ENCODE assay signal across 1 cellular context in the genomic region with DNA sequence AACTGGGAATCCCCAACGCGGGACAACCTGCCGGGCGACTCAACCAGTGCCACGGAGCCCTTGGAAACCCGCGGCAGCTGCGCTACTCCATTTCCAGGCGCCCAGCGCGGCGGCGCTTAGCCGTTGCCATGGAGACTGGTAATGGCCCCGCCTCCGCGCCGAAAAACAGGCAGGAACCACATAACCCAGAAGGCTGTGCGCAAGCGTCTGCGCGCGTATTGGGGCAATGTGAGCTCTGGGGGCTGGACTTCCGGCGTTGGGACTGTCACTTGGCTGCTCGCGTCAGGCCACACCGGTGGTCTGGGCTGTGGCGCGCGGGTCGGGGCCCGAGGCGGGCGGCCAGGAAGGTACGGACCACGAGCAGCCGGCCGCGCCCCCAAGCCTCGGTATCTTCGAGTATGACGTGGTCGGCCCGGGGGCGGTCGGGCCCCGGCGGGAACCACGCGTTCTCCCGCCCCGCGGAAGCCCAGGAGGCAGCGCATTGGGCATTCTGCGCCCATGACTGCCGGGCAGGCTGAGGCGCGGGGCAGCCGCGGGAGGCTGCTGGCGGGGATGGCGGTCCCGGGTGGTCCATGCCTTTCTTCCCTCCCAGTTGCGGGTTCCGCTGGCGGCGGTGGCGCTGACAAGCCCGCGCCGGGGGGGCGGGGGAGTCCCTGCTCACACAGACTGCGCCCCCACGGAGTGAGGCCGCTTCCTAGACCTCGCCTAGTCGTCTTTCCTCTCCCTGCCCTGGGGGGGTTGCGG.
TF ChIP-seq lines count a peak whose summit lies in the region.

A gene (plus strand): TSS at position 265 of the 744 bp plus-strand sequence. CDS start 2,080 bp downstream, outside the sequence.

TF ChIP-seq in HepG2, 621 proteins besides CTCF, POLR2A, EP300 and RAD21 (continued from another document and continues in another):
- TF ChIP-seq, protein P1, sequence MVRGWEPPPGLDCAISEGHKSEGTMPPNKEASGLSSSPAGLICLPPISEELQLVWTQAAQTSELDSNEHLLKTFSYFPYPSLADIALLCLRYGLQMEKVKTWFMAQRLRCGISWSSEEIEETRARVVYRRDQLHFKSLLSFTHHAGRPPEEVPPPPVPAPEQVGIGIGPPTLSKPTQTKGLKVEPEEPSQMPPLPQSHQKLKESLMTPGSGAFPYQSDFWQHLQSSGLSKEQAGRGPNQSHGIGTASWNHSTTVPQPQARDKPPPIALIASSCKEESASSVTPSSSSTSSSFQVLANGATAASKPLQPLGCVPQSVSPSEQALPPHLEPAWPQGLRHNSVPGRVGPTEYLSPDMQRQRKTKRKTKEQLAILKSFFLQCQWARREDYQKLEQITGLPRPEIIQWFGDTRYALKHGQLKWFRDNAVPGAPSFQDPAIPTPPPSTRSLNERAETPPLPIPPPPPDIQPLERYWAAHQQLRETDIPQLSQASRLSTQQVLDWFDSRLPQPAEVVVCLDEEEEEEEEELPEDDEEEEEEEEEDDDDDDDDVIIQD (CRISPR knock-in tag; IDR thresholded peaks at IDR 0.05; ENCODE audit: low read depth) = peak; percentile 6; the same call in 1 of the 2 replicates
- TF ChIP-seq, protein P2, sequence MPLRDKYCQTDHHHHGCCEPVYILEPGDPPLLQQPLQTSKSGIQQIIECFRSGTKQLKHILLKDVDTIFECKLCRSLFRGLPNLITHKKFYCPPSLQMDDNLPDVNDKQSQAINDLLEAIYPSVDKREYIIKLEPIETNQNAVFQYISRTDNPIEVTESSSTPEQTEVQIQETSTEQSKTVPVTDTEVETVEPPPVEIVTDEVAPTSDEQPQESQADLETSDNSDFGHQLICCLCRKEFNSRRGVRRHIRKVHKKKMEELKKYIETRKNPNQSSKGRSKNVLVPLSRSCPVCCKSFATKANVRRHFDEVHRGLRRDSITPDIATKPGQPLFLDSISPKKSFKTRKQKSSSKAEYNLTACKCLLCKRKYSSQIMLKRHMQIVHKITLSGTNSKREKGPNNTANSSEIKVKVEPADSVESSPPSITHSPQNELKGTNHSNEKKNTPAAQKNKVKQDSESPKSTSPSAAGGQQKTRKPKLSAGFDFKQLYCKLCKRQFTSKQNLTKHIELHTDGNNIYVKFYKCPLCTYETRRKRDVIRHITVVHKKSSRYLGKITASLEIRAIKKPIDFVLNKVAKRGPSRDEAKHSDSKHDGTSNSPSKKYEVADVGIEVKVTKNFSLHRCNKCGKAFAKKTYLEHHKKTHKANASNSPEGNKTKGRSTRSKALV (CRISPR knock-in tag; IDR thresholded peaks at IDR 0.05) = peak; percentile 79
- TF ChIP-seq, protein P3, sequence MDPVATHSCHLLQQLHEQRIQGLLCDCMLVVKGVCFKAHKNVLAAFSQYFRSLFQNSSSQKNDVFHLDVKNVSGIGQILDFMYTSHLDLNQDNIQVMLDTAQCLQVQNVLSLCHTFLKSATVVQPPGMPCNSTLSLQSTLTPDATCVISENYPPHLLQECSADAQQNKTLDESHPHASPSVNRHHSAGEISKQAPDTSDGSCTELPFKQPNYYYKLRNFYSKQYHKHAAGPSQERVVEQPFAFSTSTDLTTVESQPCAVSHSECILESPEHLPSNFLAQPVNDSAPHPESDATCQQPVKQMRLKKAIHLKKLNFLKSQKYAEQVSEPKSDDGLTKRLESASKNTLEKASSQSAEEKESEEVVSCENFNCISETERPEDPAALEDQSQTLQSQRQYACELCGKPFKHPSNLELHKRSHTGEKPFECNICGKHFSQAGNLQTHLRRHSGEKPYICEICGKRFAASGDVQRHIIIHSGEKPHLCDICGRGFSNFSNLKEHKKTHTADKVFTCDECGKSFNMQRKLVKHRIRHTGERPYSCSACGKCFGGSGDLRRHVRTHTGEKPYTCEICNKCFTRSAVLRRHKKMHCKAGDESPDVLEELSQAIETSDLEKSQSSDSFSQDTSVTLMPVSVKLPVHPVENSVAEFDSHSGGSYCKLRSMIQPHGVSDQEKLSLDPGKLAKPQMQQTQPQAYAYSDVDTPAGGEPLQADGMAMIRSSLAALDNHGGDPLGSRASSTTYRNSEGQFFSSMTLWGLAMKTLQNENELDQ (CRISPR knock-in tag; IDR thresholded peaks at IDR 0.05; ENCODE audit: borderline replicate concordance) = no peak
- TF ChIP-seq ZNF619 (CRISPR knock-in tag; IDR thresholded peaks at IDR 0.05) = no peak
- TF ChIP-seq, protein P4, sequence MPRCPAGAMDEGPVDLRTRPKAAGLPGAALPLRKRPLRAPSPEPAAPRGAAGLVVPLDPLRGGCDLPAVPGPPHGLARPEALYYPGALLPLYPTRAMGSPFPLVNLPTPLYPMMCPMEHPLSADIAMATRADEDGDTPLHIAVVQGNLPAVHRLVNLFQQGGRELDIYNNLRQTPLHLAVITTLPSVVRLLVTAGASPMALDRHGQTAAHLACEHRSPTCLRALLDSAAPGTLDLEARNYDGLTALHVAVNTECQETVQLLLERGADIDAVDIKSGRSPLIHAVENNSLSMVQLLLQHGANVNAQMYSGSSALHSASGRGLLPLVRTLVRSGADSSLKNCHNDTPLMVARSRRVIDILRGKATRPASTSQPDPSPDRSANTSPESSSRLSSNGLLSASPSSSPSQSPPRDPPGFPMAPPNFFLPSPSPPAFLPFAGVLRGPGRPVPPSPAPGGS (CRISPR knock-in tag; IDR thresholded peaks at IDR 0.05) = no peak; the same call in 1 of the 2 replicates
- no peak for TF ChIP-seq FOSL2 (CRISPR knock-in tag; IDR thresholded peaks at IDR 0.05)
- TF ChIP-seq RBM22 (optimal IDR thresholded peaks at IDR 0.05; ENCODE audit: low read length) = peak; percentile 22
- TF ChIP-seq HDAC1 (CRISPR knock-in tag; IDR thresholded peaks at IDR 0.05) = peak; percentile 91
- no peak for TF ChIP-seq ZNF337 (CRISPR knock-in tag; IDR thresholded peaks at IDR 0.05; ENCODE audit: borderline replicate concordance, low read depth)
- TF ChIP-seq HOXA3 (CRISPR knock-in tag; IDR thresholded peaks at IDR 0.05) = peak; percentile 66
- no peak for TF ChIP-seq NCOA1 (CRISPR knock-in tag; IDR thresholded peaks at IDR 0.05)
- TF ChIP-seq SPEN (CRISPR knock-in tag; IDR thresholded peaks at IDR 0.05; ENCODE audit: low read depth) = peak; percentile 57; the same call in 1 of the 2 replicates
- peak; percentile 75; the same call in 1 of the 2 replicates for TF ChIP-seq TGIF2 (CRISPR knock-in tag; IDR thresholded peaks at IDR 0.05)
- peak; percentile 95 for TF ChIP-seq HCFC1 (IDR thresholded peaks at IDR 0.05; ENCODE audit: low read depth, low read length)
- peak; percentile 98 for TF ChIP-seq THAP11 (CRISPR knock-in tag; IDR thresholded peaks at IDR 0.05)
- TF ChIP-seq, protein P5, sequence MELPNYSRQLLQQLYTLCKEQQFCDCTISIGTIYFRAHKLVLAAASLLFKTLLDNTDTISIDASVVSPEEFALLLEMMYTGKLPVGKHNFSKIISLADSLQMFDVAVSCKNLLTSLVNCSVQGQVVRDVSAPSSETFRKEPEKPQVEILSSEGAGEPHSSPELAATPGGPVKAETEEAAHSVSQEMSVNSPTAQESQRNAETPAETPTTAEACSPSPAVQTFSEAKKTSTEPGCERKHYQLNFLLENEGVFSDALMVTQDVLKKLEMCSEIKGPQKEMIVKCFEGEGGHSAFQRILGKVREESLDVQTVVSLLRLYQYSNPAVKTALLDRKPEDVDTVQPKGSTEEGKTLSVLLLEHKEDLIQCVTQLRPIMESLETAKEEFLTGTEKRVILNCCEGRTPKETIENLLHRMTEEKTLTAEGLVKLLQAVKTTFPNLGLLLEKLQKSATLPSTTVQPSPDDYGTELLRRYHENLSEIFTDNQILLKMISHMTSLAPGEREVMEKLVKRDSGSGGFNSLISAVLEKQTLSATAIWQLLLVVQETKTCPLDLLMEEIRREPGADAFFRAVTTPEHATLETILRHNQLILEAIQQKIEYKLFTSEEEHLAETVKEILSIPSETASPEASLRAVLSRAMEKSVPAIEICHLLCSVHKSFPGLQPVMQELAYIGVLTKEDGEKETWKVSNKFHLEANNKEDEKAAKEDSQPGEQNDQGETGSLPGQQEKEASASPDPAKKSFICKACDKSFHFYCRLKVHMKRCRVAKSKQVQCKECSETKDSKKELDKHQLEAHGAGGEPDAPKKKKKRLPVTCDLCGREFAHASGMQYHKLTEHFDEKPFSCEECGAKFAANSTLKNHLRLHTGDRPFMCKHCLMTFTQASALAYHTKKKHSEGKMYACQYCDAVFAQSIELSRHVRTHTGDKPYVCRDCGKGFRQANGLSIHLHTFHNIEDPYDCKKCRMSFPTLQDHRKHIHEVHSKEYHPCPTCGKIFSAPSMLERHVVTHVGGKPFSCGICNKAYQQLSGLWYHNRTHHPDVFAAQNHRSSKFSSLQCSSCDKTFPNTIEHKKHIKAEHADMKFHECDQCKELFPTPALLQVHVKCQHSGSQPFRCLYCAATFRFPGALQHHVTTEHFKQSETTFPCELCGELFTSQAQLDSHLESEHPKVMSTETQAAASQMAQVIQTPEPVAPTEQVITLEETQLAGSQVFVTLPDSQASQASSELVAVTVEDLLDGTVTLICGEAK (IDR thresholded peaks at IDR 0.05) = 0 out of 2 replicates have a peak, but pooled peaks have one; percentile 10
- TF ChIP-seq, protein P5 (CRISPR knock-in tag; IDR thresholded peaks at IDR 0.05) = no peak
- no peak for TF ChIP-seq MZF1 (CRISPR knock-in tag; IDR thresholded peaks at IDR 0.05; ENCODE audit: borderline replicate concordance)
- TF ChIP-seq CREM (IDR thresholded peaks at IDR 0.05) = peak; percentile 76
- TF ChIP-seq CREM (CRISPR knock-in tag; IDR thresholded peaks at IDR 0.05) = no peak
- TF ChIP-seq ZNF891 (CRISPR knock-in tag; IDR thresholded peaks at IDR 0.05) = no peak; the same call in 1 of the 2 replicates
- no peak for TF ChIP-seq ZMAT3 (CRISPR knock-in tag; conservative IDR thresholded peaks at IDR 0.05)
- 0 out of 2 replicates have a peak, but pooled peaks have one; percentile 24 for TF ChIP-seq RFXAP (CRISPR knock-in tag; IDR thresholded peaks at IDR 0.05; ENCODE audit: borderline replicate concordance)
- TF ChIP-seq ZNF607 (CRISPR knock-in tag; IDR thresholded peaks at IDR 0.05; ENCODE audit: borderline replicate concordance) = peak; percentile 73; the same call in 1 of the 2 replicates
- peak; percentile 36; the same call in 1 of the 2 replicates for TF ChIP-seq KDM5B (CRISPR knock-in tag; IDR thresholded peaks at IDR 0.05; ENCODE audit: borderline replicate concordance)
- peak; percentile 73 for TF ChIP-seq SP4 (CRISPR knock-in tag; IDR thresholded peaks at IDR 0.05)
- no peak for TF ChIP-seq ZNF772 (CRISPR knock-in tag; IDR thresholded peaks at IDR 0.05)
- peak; percentile 65; the same call in 1 of the 2 replicates for TF ChIP-seq MYC (CRISPR knock-in tag; IDR thresholded peaks at IDR 0.05; ENCODE audit: borderline replicate concordance)
- peak; percentile 95 for TF ChIP-seq RFX3 (CRISPR knock-in tag; IDR thresholded peaks at IDR 0.05)
- peak; percentile 45; the same call in 1 of the 2 replicates for TF ChIP-seq KMT2A (CRISPR knock-in tag; IDR thresholded peaks at IDR 0.05)
- TF ChIP-seq, protein P6, sequence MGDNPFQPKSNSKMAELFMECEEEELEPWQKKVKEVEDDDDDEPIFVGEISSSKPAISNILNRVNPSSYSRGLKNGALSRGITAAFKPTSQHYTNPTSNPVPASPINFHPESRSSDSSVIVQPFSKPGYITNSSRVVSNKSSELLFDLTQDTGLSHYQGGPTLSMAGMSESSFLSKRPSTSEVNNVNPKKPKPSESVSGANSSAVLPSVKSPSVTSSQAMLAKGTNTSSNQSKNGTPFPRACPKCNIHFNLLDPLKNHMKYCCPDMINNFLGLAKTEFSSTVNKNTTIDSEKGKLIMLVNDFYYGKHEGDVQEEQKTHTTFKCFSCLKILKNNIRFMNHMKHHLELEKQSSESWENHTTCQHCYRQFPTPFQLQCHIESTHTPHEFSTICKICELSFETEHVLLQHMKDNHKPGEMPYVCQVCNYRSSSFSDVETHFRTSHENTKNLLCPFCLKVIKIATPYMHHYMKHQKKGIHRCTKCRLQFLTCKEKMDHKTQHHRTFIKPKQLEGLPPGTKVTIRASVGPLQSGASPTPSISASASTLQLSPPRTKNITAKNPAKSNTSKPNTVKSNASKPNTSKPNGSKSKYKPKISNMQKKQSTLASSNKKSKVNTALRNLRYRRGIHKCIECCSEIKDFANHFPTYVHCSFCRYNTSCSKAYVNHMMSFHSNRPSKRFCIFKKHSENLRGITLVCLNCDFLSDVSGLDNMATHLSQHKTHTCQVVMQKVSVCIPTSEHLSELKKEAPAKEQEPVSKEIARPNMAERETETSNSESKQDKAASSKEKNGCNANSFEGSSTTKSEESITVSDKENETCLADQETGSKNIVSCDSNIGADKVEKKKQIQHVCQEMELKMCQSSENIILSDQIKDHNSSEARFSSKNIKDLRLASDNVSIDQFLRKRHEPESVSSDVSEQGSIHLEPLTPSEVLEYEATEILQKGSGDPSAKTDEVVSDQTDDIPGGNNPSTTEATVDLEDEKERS (CRISPR knock-in tag; IDR thresholded peaks at IDR 0.05) = no peak
- TF ChIP-seq ZNF501 (CRISPR knock-in tag; IDR thresholded peaks at IDR 0.05) = peak; percentile 85
- peak; percentile 17; the same call in 1 of the 2 replicates for TF ChIP-seq ZNF724P (CRISPR knock-in tag; IDR thresholded peaks at IDR 0.05; ENCODE audit: borderline replicate concordance)
- peak; percentile 65 for TF ChIP-seq SP5 (CRISPR knock-in tag; IDR thresholded peaks at IDR 0.05; ENCODE audit: borderline replicate concordance, low read depth)
- TF ChIP-seq ISX (CRISPR knock-in tag; conservative IDR thresholded peaks at IDR 0.05) = no peak
- peak in 1 of 2 experiments; percentile 65; a peak in 1 of 4 replicates for TF ChIP-seq KLF16 (CRISPR knock-in tag; IDR thresholded peaks at IDR 0.05)
